ENCODE assay signal across 15 cellular contexts in genomic region chr17:492015-492399, GRCh38. TPM values are rescaled to one million over a fixed set of nuclear protein-coding genes. Genes with fewer than 3 reads are reported as not detected.
DNase-seq lines count a peak whose midpoint lies in the region; ATAC-seq, FAIRE-seq and TF ChIP-seq lines count a peak whose summit lies in the region.
"Had no signal": no experiment of that assay in that cellular context is flagged by ENCODE, and none has a peak within 500 bp of the region (broad histone marks: within the 10 kb centered on the region; RNA-seq: fewer than 3 reads in every experiment).

No MANE protein-coding gene starts in this region.

- FAIRE-seq in H1 (lab: Jason Lieb, UNC), result no peak
- FAIRE-seq: HTR-8/SVneo had no signal

- H2BK15ac ChIP-seq in IMR-90 (ENCODE audit: low read depth, low read length), result no peak overlapping the region
- H2BK15ac ChIP-seq in H1 (ENCODE audit: low read length), result no peak overlapping the region

- no peaks in the 10 kb centered on the region for H3K36me3 ChIP-seq in IMR-90 (ENCODE audit: control insufficient read depth, insufficient read depth, low read length)
- H3K36me3 ChIP-seq in H1 (ENCODE audit: control insufficient read depth in 2 of 4, insufficient read depth in 4 of 4, low read length in 3 of 4), result no peaks in the 10 kb centered on the region

- DNase-seq in activated naive CD4-positive, alpha-beta T cell treated with anti-CD3 and anti-CD28 coated beads, Interleukin-2, amount 50 U/mL, for 16 hours, result no peak
- no peak for DNase-seq in IMR-90
- DNase-seq in H1 (ENCODE audit: low read depth in 1 of 2, low spot score in 2 of 2), result no peak
- no peak for DNase-seq in stimulated activated effector memory CD8-positive, alpha-beta T cell treated with anti-CD3 and anti-CD28 coated beads, Interleukin-12 subunit alpha, Interleukin-12 subunit beta, amount 100 ng/mL, for 72 hours (ENCODE audit: low spot score in 2 of 2)
- no peak for DNase-seq in activated gamma-delta T cell treated with Interleukin-2 at 50 U/mL for 16 hours
- DNase-seq in HEK293T (ENCODE audit: extremely low spot score), result no peak
- DNase-seq in EL, result no peak
- DNase-seq: DMS53; mesenchymal stem cell; NCI-H1048; NCI-H2171 treated with DMSO at 0.1 percent for 48 hours; NK-92 treated with Interleukin-12 subunit alpha and Interleukin-12 subunit beta, amount 100 ng/mL, for 24 hours; SHP77 had no signal

- H3K56ac ChIP-seq in IMR-90 (ENCODE audit: extremely low read depth, insufficient read depth, low read length), result no peak overlapping the region
- H3K56ac ChIP-seq in H1 (replicated peaks; ENCODE audit: insufficient read length, low read depth, low read length), result no peak overlapping the region

- no peak overlapping the region for H2AK9ac ChIP-seq in IMR-90 (replicated peaks; ENCODE audit: low read depth, low read length, poor library complexity)

- H2BK20ac ChIP-seq in IMR-90 (ENCODE audit: low read depth, low read length), result no peak overlapping the region
- H2BK20ac ChIP-seq in H1 (ENCODE audit: low read length), result no peak overlapping the region

- H3K4me2 ChIP-seq in IMR-90 (ENCODE audit: low read depth, low read length) (no peak overlapping the region), H1 (ENCODE audit: insufficient read depth in 1 of 2, low read depth in 2 of 2, low read length in 2 of 2) (peak overlapping the region; percentile 70 to 79)

- no peak for TF ChIP-seq RAD21 in IMR-90 (IDR thresholded peaks at IDR 0.05; ENCODE audit: low read length)
- TF ChIP-seq RAD21 in H1 (IDR thresholded peaks at IDR 0.05 in 1 of 2, conservative IDR thresholded peaks at IDR 0.05 in 1 of 2; ENCODE audit: low read depth in 2 of 2, low read length in 2 of 2), result no peak

- H2BK12ac ChIP-seq in H1 (ENCODE audit: low read depth, low read length), result no peak overlapping the region

- H4K8ac ChIP-seq in IMR-90 (ENCODE audit: low read depth in 2 of 2, low read length in 2 of 2) (no peak overlapping the region), H1 (ENCODE audit: extremely low read depth, insufficient read depth, low read length) (no peak overlapping the region)

- no peak overlapping the region for H4K91ac ChIP-seq in IMR-90 (ENCODE audit: insufficient read depth, low read depth, low read length)
- no peak overlapping the region for H4K91ac ChIP-seq in H1 (replicated peaks; ENCODE audit: insufficient read length, low read length)

- peaks cover 15% of the 10 kb centered on the region for H3K4me1 Mint-ChIP-seq in activated naive CD4-positive, alpha-beta T cell treated with anti-CD3 and anti-CD28 coated beads, Interleukin-2, amount 50 U/mL, for 24 hours
- H3K4me1 Mint-ChIP-seq in stimulated activated effector memory CD8-positive, alpha-beta T cell treated with anti-CD3 and anti-CD28 coated beads, Interleukin-12 subunit alpha, Interleukin-12 subunit beta, amount 100 ng/mL, for 72 hours, result peaks cover 15% of the 10 kb centered on the region

- H3K9me1 ChIP-seq in IMR-90 (ENCODE audit: insufficient read depth, low read length), result 0 out of 2 replicates have a peak, but pooled peaks cover 4% of the 10 kb centered on the region

- H3K79me1 ChIP-seq in IMR-90 (ENCODE audit: low read depth in 1 of 2, low read length in 2 of 2), result peaks cover 6 to 10% of the 10 kb centered on the region in 2 experiments
- H3K79me1 ChIP-seq in H1 (ENCODE audit: low read depth, low read length), result peaks cover 2% of the 10 kb centered on the region

- H3K14ac ChIP-seq in IMR-90 (replicated peaks; ENCODE audit: low read depth, low read length), result no peak overlapping the region
- no peak overlapping the region for H3K14ac ChIP-seq in H1 (ENCODE audit: insufficient read length)

- H4K20me1 ChIP-seq in IMR-90 (ENCODE audit: insufficient read depth, low read length) (no peaks in the 10 kb centered on the region), H1 (replicated peaks in 1 of 2; ENCODE audit: control insufficient read depth in 1 of 2, insufficient read depth in 2 of 2, low read length in 2 of 2) (peaks cover 0 to 4% of the 10 kb centered on the region in 2 experiments)

- no peak overlapping the region for H3K23ac ChIP-seq in IMR-90 (ENCODE audit: low read depth, low read length)
- H3K23ac ChIP-seq in H1 (ENCODE audit: insufficient read length), result no peak overlapping the region

- POLR2A ChIA-PET in IMR-90 (lab: Charles Lee; ENCODE audit: unreplicated experiment), result no interaction called here
- POLR2A ChIA-PET in H1 (lab: Charles Lee; ENCODE audit: partially characterized antibody), result interaction anchor here (0.7 kb wide), 1 partner anchor 45 kb away, joined by 3 read pairs; no protein-coding TSS in a partner anchor
- POLR2A ChIA-PET in HEK293T (lab: Yijun Ruan, JAX), result no interaction called here

- 85% methylated on average over 4 of the region's 10 CpGs; no CpG with 5 or more reads in 1 of the 2 experiments for WGBS in IMR-90 (ENCODE audit: extremely low coverage in 2 of 2, insufficient read length in 1 of 2), 2 experiments
- WGBS in H1 (ENCODE audit: extremely low coverage in 1 of 2, insufficient coverage in 1 of 2, insufficient read length in 1 of 2, insufficient replicate concordance in 2 of 2, low coverage in 1 of 2, low lambda C conversion rate in 2 of 2, missing lambda C conversion rate in 1 of 2), 2 experiments, result 36% methylated on average over 10 of the region's 10 CpGs; no CpG with 5 or more reads in 1 of the 2 experiments

- no peak overlapping the region for H3K4me3 ChIP-seq in IMR-90 (ENCODE audit: insufficient read depth, low read depth, low read length)
- peak overlapping the region in 2 of 4 experiments; percentile 10 to 64; a peak in 4 of 8 replicates for H3K4me3 ChIP-seq in H1 (ENCODE audit: extremely low read depth in 1 of 4, insufficient read depth in 2 of 4, low read depth in 3 of 4, low read length in 4 of 4)

- H3K9ac ChIP-seq in IMR-90 (ENCODE audit: low read depth, low read length) (no peak overlapping the region), H1 (replicated peaks in 1 of 4; ENCODE audit: extremely low read depth in 1 of 4, low read depth in 3 of 4, low read length in 3 of 4) (no peak overlapping the region; a peak in 1 of 7 replicates)

- H3K9me3 Mint-ChIP-seq in activated naive CD4-positive, alpha-beta T cell treated with anti-CD3 and anti-CD28 coated beads, Interleukin-2, amount 50 U/mL, for 24 hours, result no peaks in the 10 kb centered on the region
- no peaks in the 10 kb centered on the region for H3K9me3 Mint-ChIP-seq in stimulated activated effector memory CD8-positive, alpha-beta T cell treated with anti-CD3 and anti-CD28 coated beads, Interleukin-12 subunit alpha, Interleukin-12 subunit beta, amount 100 ng/mL, for 72 hours

- H3K9me3 ChIP-seq in IMR-90 (ENCODE audit: control insufficient read depth, insufficient read depth, low read length) (no peaks in the 10 kb centered on the region), H1 (ENCODE audit: insufficient read depth in 2 of 2, low read depth in 1 of 2, low read length in 1 of 2) (no peaks in the 10 kb centered on the region)

- dilution Hi-C loops in IMR-90 (cut with HindIII; ENCODE audit: low sequenced_read_pairs, unreplicated experiment), result no loop called here

- no peak overlapping the region for H3K4ac ChIP-seq in IMR-90 (ENCODE audit: low read depth, low read length)
- no peak overlapping the region for H3K4ac ChIP-seq in H1 (replicated peaks; ENCODE audit: insufficient read length, low read depth, low read length)

- peak overlapping the region; percentile 73 for H3K4me3 Mint-ChIP-seq in activated naive CD4-positive, alpha-beta T cell treated with anti-CD3 and anti-CD28 coated beads, Interleukin-2, amount 50 U/mL, for 24 hours
- peak overlapping the region; percentile 55 for H3K4me3 Mint-ChIP-seq in stimulated activated effector memory CD8-positive, alpha-beta T cell treated with anti-CD3 and anti-CD28 coated beads, Interleukin-12 subunit alpha, Interleukin-12 subunit beta, amount 100 ng/mL, for 72 hours

- peaks cover 11% of the 10 kb centered on the region; the same call in 1 of the 2 replicates for H3K23me2 ChIP-seq in H1 (ENCODE audit: low read depth, low read length)

- in situ Hi-C loops in IMR-90 (cut with MboI; ENCODE audit: low sequenced_read_pairs), result no loop called here

- H2BK120ac ChIP-seq in IMR-90 (ENCODE audit: low read depth, low read length), result no peak overlapping the region
- no peak overlapping the region for H2BK120ac ChIP-seq in H1 (replicated peaks; ENCODE audit: low read depth, low read length)

- H3K27me3 ChIP-seq in IMR-90 (ENCODE audit: control insufficient read depth, insufficient read depth, low read length) (no peaks in the 10 kb centered on the region; the same call in 1 of the 2 replicates), H1 (replicated peaks in 1 of 4; ENCODE audit: control insufficient read depth in 3 of 4, extremely low read depth in 1 of 4, insufficient read depth in 3 of 4, low read length in 3 of 4) (peaks cover 5 to 21% (median 14%) of the 10 kb centered on the region in 4 experiments; a peak in 6 of 7 replicates)

- TF ChIP-seq CTCF in IMR-90 (conservative IDR thresholded peaks at IDR 0.05; ENCODE audit: low read depth, low read length) (no peak), H1 (IDR thresholded peaks at IDR 0.05; ENCODE audit: control extremely low read depth in 1 of 3, insufficient read depth in 1 of 3, low read depth in 1 of 3, low read length in 3 of 3) (no peak)

- H3K79me2 ChIP-seq in H1 (ENCODE audit: control insufficient read depth in 1 of 2, insufficient read depth in 2 of 2, low read length in 2 of 2), result no peaks in the 10 kb centered on the region

- H3K18ac ChIP-seq in IMR-90 (ENCODE audit: low read depth, low read length), result no peak overlapping the region
- H3K18ac ChIP-seq in H1 (ENCODE audit: extremely low read depth, low read length), result no peak overlapping the region

- H3K27ac Mint-ChIP-seq in activated naive CD4-positive, alpha-beta T cell treated with anti-CD3 and anti-CD28 coated beads, Interleukin-2, amount 50 U/mL, for 24 hours, result no peak overlapping the region
- H3K27ac Mint-ChIP-seq in stimulated activated effector memory CD8-positive, alpha-beta T cell treated with anti-CD3 and anti-CD28 coated beads, Interleukin-12 subunit alpha, Interleukin-12 subunit beta, amount 100 ng/mL, for 72 hours, result no peak overlapping the region

- peaks cover 10% of the 10 kb centered on the region for H3K4me1 ChIP-seq in IMR-90 (ENCODE audit: control insufficient read depth, insufficient read depth, low read length)
- H3K4me1 ChIP-seq in H1 (replicated peaks in 1 of 4; ENCODE audit: control insufficient read depth in 3 of 4, insufficient read depth in 4 of 4, low read length in 3 of 4), result peaks cover 8 to 16% (median 15%) of the 10 kb centered on the region in 4 experiments

- no peaks in the 10 kb centered on the region for H3K36me3 Mint-ChIP-seq in activated naive CD4-positive, alpha-beta T cell treated with anti-CD3 and anti-CD28 coated beads, Interleukin-2, amount 50 U/mL, for 24 hours
- H3K36me3 Mint-ChIP-seq in stimulated activated effector memory CD8-positive, alpha-beta T cell treated with anti-CD3 and anti-CD28 coated beads, Interleukin-12 subunit alpha, Interleukin-12 subunit beta, amount 100 ng/mL, for 72 hours, result peaks cover 22% of the 10 kb centered on the region

- no TSS peak for BruUV-seq in IMR-90 (replicated peaks; lab: Mats Ljungman, UMichigan)

- TF ChIP-seq EP300 in H1 (IDR thresholded peaks at IDR 0.05; ENCODE audit: borderline replicate concordance in 1 of 2, low read depth in 2 of 2, low read length in 2 of 2), result no peak

- no peak for TF ChIP-seq POLR2A in IMR-90 (IDR thresholded peaks at IDR 0.05; ENCODE audit: low read depth, low read length)
- no peak for TF ChIP-seq POLR2A in H1 (IDR thresholded peaks at IDR 0.05; ENCODE audit: control extremely low read depth in 1 of 2, low read depth in 2 of 2, low read length in 2 of 2)

- no peak overlapping the region for H2AFZ ChIP-seq in IMR-90 (replicated peaks; ENCODE audit: low read length, poor library complexity)
- no peak overlapping the region for H2AFZ ChIP-seq in H1 (ENCODE audit: low read length)

- CTCF ChIA-PET in IMR-90 (lab: Yijun Ruan, JAX) (interaction anchor here (1.1 kb wide), 1 partner anchor 208 kb away, joined by 3 read pairs; no protein-coding TSS in a partner anchor), H1 (lab: Charles Lee; ENCODE audit: partially characterized antibody) (interaction anchor here (0.7 to 2.1 kb wide), 8 partner anchors 20 to 347 kb away, joined by 3 to 12 read pairs (median 4); a partner anchor contains a TSS), HEK293T (lab: Yijun Ruan, JAX) (no interaction called here)

- H4K5ac ChIP-seq in IMR-90 (ENCODE audit: low read depth, low read length) (no peak overlapping the region), H1 (ENCODE audit: insufficient read length, low read depth, low read length) (no peak overlapping the region)

- no peaks in the 10 kb centered on the region for H3K27me3 Mint-ChIP-seq in activated naive CD4-positive, alpha-beta T cell treated with anti-CD3 and anti-CD28 coated beads, Interleukin-2, amount 50 U/mL, for 24 hours

- intact Hi-C loops in IMR-90 (cut with micrococcal nuclease), result no loop called here

- no peak overlapping the region for H3K27ac ChIP-seq in IMR-90 (ENCODE audit: insufficient read depth, low read length)
- H3K27ac ChIP-seq in H1 (ENCODE audit: low read depth, low read length), result no peak overlapping the region

- no peak overlapping the region for H2BK5ac ChIP-seq in IMR-90 (ENCODE audit: low read depth, low read length, poor library complexity, severe bottlenecking)
- H2BK5ac ChIP-seq in H1 (ENCODE audit: low read depth, low read length), result no peak overlapping the region

- no peak for ATAC-seq in IMR-90 (ENCODE audit: low read depth)
- ATAC-seq in stimulated activated effector memory CD8-positive, alpha-beta T cell treated with anti-CD3 and anti-CD28 coated beads, Interleukin-12 subunit alpha, Interleukin-12 subunit beta, amount 100 ng/mL, for 72 hours, result no peak

- H2AK5ac ChIP-seq in IMR-90 (ENCODE audit: low read depth, low read length) (peak overlapping the region; percentile 26; the same call in 1 of the 2 replicates), H1 (ENCODE audit: low read depth, low read length) (no peak overlapping the region)

RNA-seq across cellular contexts. Expression of gene RFLNB, which starts 46.3 kb away (rescaled TPM):
- total RNA-seq in IMR-90 (2012; rRNA removed), result 35.7 and 48.6 TPM in 2 replicates
- polyA plus RNA-seq in IMR-90 (2012; rRNA removed) (21.3 and 24.1 TPM in 2 replicates), H1 (2011; rRNA removed) (9.4 and 11.6 TPM in 2 replicates)
- 11.5 and 17.4 TPM in 2 replicates for polyA plus RNA-seq in IMR-90 (2012; cell fraction: cytosol; rRNA removed)
- 8.3 and 9.7 TPM in 2 replicates for polyA plus RNA-seq in IMR-90 (2012; cell fraction: nucleus; rRNA removed; ENCODE audit: low replicate concordance)
- 56.5 and 58.4 TPM in 2 replicates for total RNA-seq in H1 (2021; fragmentation: NEBNext Ultra II Directional; extraction: Animal tissue kit (Norgen Biotek cat#: 25700))
- 10.8 TPM for polyA plus RNA-seq in H1 (2011; cell fraction: cytosol; rRNA removed)
- polyA plus RNA-seq in H1 (2011; cell fraction: nucleus; rRNA removed), result 9.3 TPM
- polyA plus RNA-seq in H1 (2012, experiment 1 of 2), result 22.5 to 28.3 TPM (median 25.2 TPM) in 4 replicates
- polyA plus RNA-seq in H1 (2012, experiment 2 of 2), result 23.8 TPM
- 42.9 TPM for polyA plus RNA-seq in H1 (2013, experiment 1 of 2)
- 45.8 TPM for polyA plus RNA-seq in H1 (2013, experiment 2 of 2)
- 8.4 and 9.3 TPM in 2 replicates for polyA minus RNA-seq in H1 (2011; rRNA and poly(A)+ RNA removed)
- polyA minus RNA-seq in H1 (2011; cell fraction: cytosol; rRNA and poly(A)+ RNA removed), result 13.5 TPM
- 6.2 TPM for polyA minus RNA-seq in H1 (2011; cell fraction: nucleus; rRNA and poly(A)+ RNA removed)
